9 cellular contexts compared by ENCODE assay signal in the genomic region with DNA sequence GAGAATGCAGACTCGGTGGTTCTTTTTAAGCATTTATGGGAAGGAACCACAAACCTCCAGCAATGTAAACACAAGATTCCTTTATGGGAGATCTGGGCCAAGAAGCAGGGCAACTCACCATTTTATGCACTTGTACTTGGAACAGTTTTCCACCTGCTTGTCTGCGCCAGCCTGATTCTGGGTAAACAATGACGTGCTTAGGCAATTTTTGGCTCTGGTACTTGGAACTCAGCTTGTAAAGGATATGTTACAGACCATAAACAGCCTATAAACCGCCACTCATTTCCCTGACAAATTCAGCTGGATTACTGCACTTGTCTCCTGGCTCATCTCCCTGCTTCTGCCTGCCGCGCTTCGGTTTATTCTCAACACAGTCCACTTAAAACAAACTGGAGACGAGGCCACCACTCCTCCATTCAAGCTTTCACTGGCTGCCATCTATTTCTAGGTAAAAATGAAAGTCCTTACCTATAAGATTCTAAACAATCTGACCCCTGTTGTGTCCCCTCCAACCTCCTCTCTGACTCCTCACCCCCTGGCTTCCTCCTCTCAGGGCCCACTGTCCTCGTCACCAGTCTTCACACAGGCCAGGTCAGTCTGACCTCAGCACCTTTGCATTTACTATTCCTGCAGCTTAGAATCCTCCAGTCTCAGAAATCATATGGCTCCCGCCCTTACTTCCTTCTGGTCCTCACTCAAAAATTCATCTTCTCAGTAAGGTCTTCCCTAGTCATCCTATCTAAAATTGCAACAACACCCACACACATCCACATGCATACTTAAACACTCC.
A peak's percentile ranks its signal among the peaks of the same experiment; 100 is the strongest.
DNase-seq lines count a peak whose midpoint lies in the region; ATAC-seq and TF ChIP-seq lines count a peak whose summit lies in the region.
"Had no signal": no experiment of that assay in that cellular context is flagged by ENCODE, and none has a peak within 500 bp of the region (broad histone marks: within the 10 kb centered on the region; RNA-seq: fewer than 3 reads in every experiment).

No MANE protein-coding gene starts in this region.

- H3K79me2 ChIP-seq in osteoblast (ENCODE audit: insufficient read depth, low read length) (no peaks in the 10 kb centered on the region), SK-N-SH (ENCODE audit: insufficient read depth) (no peaks in the 10 kb centered on the region; the same call in 1 of the 2 replicates)

- H3K27ac ChIP-seq in coronary artery = peak overlapping the region; percentile 83
- no peak overlapping the region for H3K27ac ChIP-seq in osteoblast (ENCODE audit: low read depth, low read length)
- H3K27ac ChIP-seq in SK-N-SH (ENCODE audit: low read depth in 2 of 2, low read length in 1 of 2) = no peak overlapping the region

- H3K36me3 ChIP-seq in osteoblast (ENCODE audit: insufficient read depth, low read length) (no peaks in the 10 kb centered on the region), SK-N-SH (replicated peaks in 1 of 2; ENCODE audit: control insufficient read depth in 1 of 2, insufficient read depth in 2 of 2, low read length in 1 of 2) (no peaks in the 10 kb centered on the region)

- H3F3A ChIP-seq in SK-N-SH (replicated peaks; ENCODE audit: insufficient read depth) = no peaks in the 10 kb centered on the region

- H3K4me3 ChIP-seq in coronary artery (peak overlapping the region; percentile 58), osteoblast (ENCODE audit: insufficient read depth, low read length) (no peak overlapping the region), SK-N-SH (ENCODE audit: low read depth in 2 of 2, low read length in 1 of 2) (no peak overlapping the region)

- H3K27me3 ChIP-seq in osteoblast (ENCODE audit: insufficient read depth, low read length) = peaks cover 26% of the 10 kb centered on the region
- H3K27me3 ChIP-seq in SK-N-SH (ENCODE audit: insufficient read depth) = peaks cover 9% of the 10 kb centered on the region; the same call in 1 of the 2 replicates

- no peak for TF ChIP-seq CTCF in coronary artery (IDR thresholded peaks at IDR 0.05)
- no peak for TF ChIP-seq CTCF in osteoblast (IDR thresholded peaks at IDR 0.05; ENCODE audit: extremely low read depth, low read depth, low read length)
- no peak for TF ChIP-seq CTCF in SK-N-SH (IDR thresholded peaks at IDR 0.05)

- 53% methylated on average over 10 of the region's 10 CpGs for WGBS in SK-N-SH (ENCODE audit: low lambda C conversion rate)

- H3K9ac ChIP-seq in SK-N-SH = no peak overlapping the region

- H4K20me1 ChIP-seq in osteoblast (ENCODE audit: insufficient read depth, low read length) (no peaks in the 10 kb centered on the region), SK-N-SH (ENCODE audit: insufficient read depth) (no peaks in the 10 kb centered on the region)

- ATAC-seq in GM21786 (IDR thresholded peaks at IDR 0.05; ENCODE audit: unreplicated experiment) (no peak), GM18873 (IDR thresholded peaks at IDR 0.05; ENCODE audit: low FRiP score, unreplicated experiment) (no peak), GM21447 (IDR thresholded peaks at IDR 0.05; ENCODE audit: unreplicated experiment) (no peak)

- H2AFZ ChIP-seq in osteoblast (ENCODE audit: low read length) (no peak overlapping the region), SK-N-SH (ENCODE audit: low read depth) (no peak overlapping the region)

- POLR2A ChIA-PET in SK-N-SH (lab: Yijun Ruan, JAX) = no interaction called here

- TF ChIP-seq RAD21 in SK-N-SH (IDR thresholded peaks at IDR 0.05; ENCODE audit: low read length) = no peak

- H3K4me2 ChIP-seq in osteoblast (ENCODE audit: insufficient read depth, low read length) (peak overlapping the region; percentile 14), SK-N-SH (no peak overlapping the region)

- no peaks in the 10 kb centered on the region for H3K9me2 ChIP-seq in SK-N-SH

- CTCF ChIA-PET in SK-N-SH (lab: Yijun Ruan, JAX) = no interaction called here

- H3K4me1 ChIP-seq in osteoblast (ENCODE audit: insufficient read depth, low read length) = peaks cover 5% of the 10 kb centered on the region
- H3K4me1 ChIP-seq in SK-N-SH (ENCODE audit: control insufficient read depth in 1 of 2, insufficient read depth in 2 of 2, low read depth in 1 of 2, low read length in 1 of 2) = no peaks in the 10 kb centered on the region

- TF ChIP-seq EP300 in SK-N-SH (IDR thresholded peaks at IDR 0.05; ENCODE audit: borderline replicate concordance in 1 of 2, low read depth in 1 of 2, low read length in 1 of 2) = no peak

- DNase-seq in DMS79 treated with DMSO at 0.1 percent for 48 hours (lab: John Stamatoyannopoulos, UW) = peak; percentile 92
- DNase-seq in NCI-H2107 treated with DMSO at 0.1 percent for 48 hours (lab: John Stamatoyannopoulos, UW; ENCODE audit: unreplicated experiment) = peak; percentile 91
- DNase-seq in coronary artery (ENCODE audit: low spot score) = no peak
- DNase-seq in osteoblast (ENCODE audit: insufficient read length, low spot score, missing footprints) = peak; percentile 52
- DNase-seq in SK-N-SH = no peak
- DNase-seq: activated CD4-positive, alpha-beta memory T cell treated with anti-CD3 and anti-CD28 coated beads, Interleukin-2, amount 10 ng/mL, durations not matched to agents 7 days and 5 days had no signal

- H3K9me3 ChIP-seq in osteoblast (ENCODE audit: low read depth, low read length) (no peaks in the 10 kb centered on the region), SK-N-SH (no peaks in the 10 kb centered on the region)

TF ChIP-seq in SK-N-SH, 30 proteins besides CTCF, POLR2A, EP300 and RAD21:
- TF ChIP-seq ELF1 (IDR thresholded peaks at IDR 0.05) (no peak), NRF1 (IDR thresholded peaks at IDR 0.05; ENCODE audit: low read depth, low read length) (no peak), RFX5 (IDR thresholded peaks at IDR 0.05; ENCODE audit: low read length) (no peak), PBX3 (IDR thresholded peaks at IDR 0.05) (no peak), YY1 (IDR thresholded peaks at IDR 0.05; ENCODE audit: low read depth) (no peak), EZH2phosphoT487 (IDR thresholded peaks at IDR 0.05; ENCODE audit: borderline replicate concordance, low read depth) (no peak), RCOR1 (IDR thresholded peaks at IDR 0.05; ENCODE audit: low read length) (no peak)
- TF ChIP-seq, protein P1, sequence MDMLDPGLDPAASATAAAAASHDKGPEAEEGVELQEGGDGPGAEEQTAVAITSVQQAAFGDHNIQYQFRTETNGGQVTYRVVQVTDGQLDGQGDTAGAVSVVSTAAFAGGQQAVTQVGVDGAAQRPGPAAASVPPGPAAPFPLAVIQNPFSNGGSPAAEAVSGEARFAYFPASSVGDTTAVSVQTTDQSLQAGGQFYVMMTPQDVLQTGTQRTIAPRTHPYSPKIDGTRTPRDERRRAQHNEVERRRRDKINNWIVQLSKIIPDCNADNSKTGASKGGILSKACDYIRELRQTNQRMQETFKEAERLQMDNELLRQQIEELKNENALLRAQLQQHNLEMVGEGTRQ (IDR thresholded peaks at IDR 0.05; ENCODE audit: borderline replicate concordance, low read depth, low read length) = no peak

Comparison
In these comparisons a context has a peak if more than half of its experiments do, and no peak if none do; other contexts are left out.
1. DNase-seq: peak in DMS79 treated with DMSO at 0.1 percent for 48 hours (single experiment), NCI-H2107 treated with DMSO at 0.1 percent for 48 hours (single experiment) and osteoblast (single experiment); none in coronary artery (single experiment) and SK-N-SH (single experiment).
2. H3K27ac ChIP-seq: peak in coronary artery (2 of 2); none in osteoblast (single experiment) and SK-N-SH (0 of 2).